In genomic region chr4:84669201-84669600, GRCh38 we compare ENCODE assay signal across 21 cellular contexts.
DNase-seq lines count a peak whose midpoint lies in the region; ATAC-seq lines count a peak whose summit lies in the region.
"Had no signal": no experiment of that assay in that cellular context is flagged by ENCODE, and none has a peak within 500 bp of the region (broad histone marks: within the 10 kb centered on the region; RNA-seq: fewer than 3 reads in every experiment).

No MANE protein-coding gene starts in this region.

- H3K4me3 Mint-ChIP-seq in activated CD8-positive, alpha-beta T cell treated with anti-CD3 and anti-CD28 coated beads, Interleukin-2, amount 10 ng/mL, durations not matched to agents 7 days and 5 days, result no peak overlapping the region
- H3K4me3 Mint-ChIP-seq: HFFc6, T-cell had no signal

- no peak overlapping the region for H3K27ac Mint-ChIP-seq in activated CD8-positive, alpha-beta T cell treated with anti-CD3 and anti-CD28 coated beads, Interleukin-2, amount 10 ng/mL, durations not matched to agents 7 days and 5 days
- H3K27ac Mint-ChIP-seq: HFFc6, T-cell had no signal

- H3K27me3 Mint-ChIP-seq in activated CD8-positive, alpha-beta T cell treated with anti-CD3 and anti-CD28 coated beads, Interleukin-2, amount 10 ng/mL, durations not matched to agents 7 days and 5 days (ENCODE audit: low read depth), result peaks cover 3% of the 10 kb centered on the region

- ATAC-seq in GM18868 (IDR thresholded peaks at IDR 0.05; ENCODE audit: unreplicated experiment) (peak; percentile 72), GM21786 (IDR thresholded peaks at IDR 0.05; ENCODE audit: unreplicated experiment) (peak; percentile 47), HG03025 (IDR thresholded peaks at IDR 0.05; ENCODE audit: low FRiP score, unreplicated experiment) (peak; percentile 64), HG02678 (IDR thresholded peaks at IDR 0.05; ENCODE audit: unreplicated experiment) (no peak)
- no peak for ATAC-seq in activated CD8-positive, alpha-beta T cell treated with anti-CD3 and anti-CD28 coated beads, Interleukin-2, amount 10 ng/mL, durations not matched to agents 7 days and 5 days
- ATAC-seq: A549, Panc1, T-cell had no signal

- no peaks in the 10 kb centered on the region for H3K4me1 Mint-ChIP-seq in activated CD8-positive, alpha-beta T cell treated with anti-CD3 and anti-CD28 coated beads, Interleukin-2, amount 10 ng/mL, durations not matched to agents 7 days and 5 days (ENCODE audit: low read depth)
- H3K4me1 Mint-ChIP-seq: T-cell had no signal

- DNase-seq in activated CD8-positive, alpha-beta T cell treated with anti-CD3 and anti-CD28 coated beads, Interleukin-2, amount 10 ng/mL, durations not matched to agents 7 days and 5 days, result no peak
- DNase-seq in amygdala (lab: John Stamatoyannopoulos, UW), result no peak
- DNase-seq in activated CD4-positive, alpha-beta T cell treated with anti-CD3 and anti-CD28 coated beads for 48 hours, result no peak
- DNase-seq: C1 segment of cervical spinal cord, Calu3, DND-41, GOT3, HFFc6, KBM-7, MV-4-11, NCI-H2029, NCI-H446 treated with DMSO at 0.1 percent for 48 hours, NCI-H526, SHP77, T-cell had no signal

- H3K36me3 Mint-ChIP-seq in activated CD8-positive, alpha-beta T cell treated with anti-CD3 and anti-CD28 coated beads, Interleukin-2, amount 10 ng/mL, durations not matched to agents 7 days and 5 days (ENCODE audit: low read depth), result no peaks in the 10 kb centered on the region
- H3K36me3 Mint-ChIP-seq: T-cell had no signal

- H3K9me3 Mint-ChIP-seq in activated CD8-positive, alpha-beta T cell treated with anti-CD3 and anti-CD28 coated beads, Interleukin-2, amount 10 ng/mL, durations not matched to agents 7 days and 5 days (ENCODE audit: insufficient read depth), result no peaks in the 10 kb centered on the region
- H3K9me3 Mint-ChIP-seq: HFFc6, T-cell had no signal

- CTCF ChIA-PET in activated CD8-positive, alpha-beta T cell treated with anti-CD3 and anti-CD28 coated beads, Interleukin-2, amount 10 ng/mL, durations not matched to agents 7 days and 5 days (lab: Charles Lee), result no interaction called here

- POLR2A ChIA-PET in activated CD8-positive, alpha-beta T cell treated with anti-CD3 and anti-CD28 coated beads, Interleukin-2, amount 10 ng/mL, durations not matched to agents 7 days and 5 days (lab: Charles Lee), result no interaction called here

Comparison
In these comparisons a context has a peak if more than half of its experiments do, and no peak if none do; other contexts are left out.
1. ATAC-seq: peak in GM18868 (single experiment), GM21786 (single experiment) and HG03025 (single experiment); none in HG02678 (single experiment) and activated CD8-positive, alpha-beta T cell treated with anti-CD3 and anti-CD28 coated beads, Interleukin-2, amount 10 ng/mL, durations not matched to agents 7 days and 5 days (single experiment).